Comparison of ENCODE assay signal across 13 cellular contexts in the genomic region with DNA sequence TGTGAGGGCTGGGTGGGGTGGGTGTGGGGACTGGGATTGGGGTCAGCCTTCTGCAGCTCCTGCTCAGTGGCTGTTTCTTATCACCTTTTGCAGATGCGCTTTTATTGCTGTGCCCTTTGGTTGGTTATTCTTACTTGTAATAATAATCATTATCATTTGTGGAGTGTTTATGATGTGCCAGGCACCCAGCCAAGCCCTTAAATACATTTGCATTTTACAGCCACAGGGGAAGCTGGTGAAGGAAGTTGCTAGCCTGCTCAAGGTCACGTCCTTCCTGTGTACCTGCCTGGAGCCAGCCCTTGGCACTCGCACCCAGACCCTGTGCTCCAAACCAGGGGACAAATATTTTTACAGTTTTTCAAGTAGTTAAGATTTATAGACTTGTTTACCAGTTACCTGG.
DNase-seq lines count a peak whose midpoint lies in the region; ATAC-seq and TF ChIP-seq lines count a peak whose summit lies in the region.
"Had no signal": no experiment of that assay in that cellular context is flagged by ENCODE, and none has a peak within 500 bp of the region (broad histone marks: within the 10 kb centered on the region; RNA-seq: fewer than 3 reads in every experiment).

No MANE protein-coding gene starts in this region.

- H3K79me2 ChIP-seq in smooth muscle cell (ENCODE audit: low read depth), result no peaks in the 10 kb centered on the region

- ATAC-seq in GM18909 (IDR thresholded peaks at IDR 0.05; ENCODE audit: poor library complexity, unreplicated experiment), result peak; percentile 58
- ATAC-seq: Panc1 had no signal

- H3K4me3 ChIP-seq in BLaER1 treated with 17β-estradiol and CSF1 and Interleukin-3, amounts not matched to agents 10 nM and 100 nM, result no peak overlapping the region
- H3K4me3 ChIP-seq in colonic mucosa, result no peak overlapping the region
- H3K4me3 ChIP-seq in smooth muscle cell, result no peak overlapping the region

- peaks cover 32 to 87% (median 61%) of the 10 kb centered on the region in 10 experiments for H3K4me1 ChIP-seq in BLaER1 treated with 17β-estradiol and CSF1 and Interleukin-3, amounts not matched to agents 10 nM and 100 nM
- H3K4me1 ChIP-seq in colonic mucosa (peaks cover 5% of the 10 kb centered on the region), smooth muscle cell (ENCODE audit: low read depth) (peaks cover 7% of the 10 kb centered on the region)

- H3K9ac ChIP-seq in BLaER1 treated with 17β-estradiol and CSF1 and Interleukin-3, amounts not matched to agents 10 nM and 100 nM, result no peak overlapping the region
- H3K9ac ChIP-seq in colonic mucosa (ENCODE audit: low read depth in 2 of 2, low read length in 2 of 2) (no peak overlapping the region), smooth muscle cell (ENCODE audit: low read depth) (no peak overlapping the region)
- H3K9ac ChIP-seq: KMS-11 had no signal

- H4K20me1 ChIP-seq in BLaER1 treated with 17β-estradiol and CSF1 and Interleukin-3, amounts not matched to agents 10 nM and 100 nM, result peaks cover 0 to 32% (median 16%) of the 10 kb centered on the region in 11 experiments; a peak in 14 of 22 replicates
- H4K20me1 ChIP-seq in smooth muscle cell (ENCODE audit: low read depth), result peaks cover 14% of the 10 kb centered on the region

- DNase-seq in NCI-H526 (lab: John Stamatoyannopoulos, UW) (peak; percentile 20 to 36), colonic mucosa (peak; percentile 86), smooth muscle cell (lab: John Stamatoyannopoulos, UW; ENCODE audit: unreplicated experiment) (no peak), NCI-H187 treated with DMSO at 0.1 percent for 48 hours (lab: John Stamatoyannopoulos, UW) (no peak), NCI-H1694 treated with DMSO at 0.1 percent for 48 hours (lab: John Stamatoyannopoulos, UW) (no peak), middle frontal gyrus (ENCODE audit: extremely low spot score, low spot score) (no peak)
- DNase-seq: activated CD4-positive, alpha-beta T cell treated with anti-CD3 and anti-CD28 coated beads, Interleukin-2, amount 50 U/mL, for 1 hour; occipital lobe; stimulated activated CD4-positive, alpha-beta T cell treated with anti-CD3 and anti-CD28 coated beads, Interleukin-4, amount 100 ng/mL, for 4 hours had no signal

- intact Hi-C loops in colonic mucosa (cut with DNase I), result no loop called here

- H3K27me3 ChIP-seq in BLaER1 treated with 17β-estradiol and CSF1 and Interleukin-3, amounts not matched to agents 10 nM and 100 nM, result peaks cover 0 to 11% (median 0%) of the 10 kb centered on the region in 11 experiments; a peak in 1 of 22 replicates
- H3K27me3 ChIP-seq in colonic mucosa (no peaks in the 10 kb centered on the region), smooth muscle cell (ENCODE audit: low read depth) (no peaks in the 10 kb centered on the region)

- TF ChIP-seq CTCF in colonic mucosa (IDR thresholded peaks at IDR 0.05) (no peak), smooth muscle cell (IDR thresholded peaks at IDR 0.05; ENCODE audit: borderline replicate concordance, insufficient read depth, poor library complexity, severe bottlenecking) (no peak)

- H3K4me2 ChIP-seq in BLaER1 treated with 17β-estradiol and CSF1 and Interleukin-3, amounts not matched to agents 10 nM and 100 nM, result peak overlapping the region; percentile 14 to 95 (median 56); a peak in 16 of 22 replicates
- no peak overlapping the region for H3K4me2 ChIP-seq in smooth muscle cell
- H3K4me2 ChIP-seq: KMS-11 had no signal

- peaks cover 0 to 55% (median 14%) of the 10 kb centered on the region in 11 experiments; a peak in 9 of 22 replicates for H3K36me3 ChIP-seq in BLaER1 treated with 17β-estradiol and CSF1 and Interleukin-3, amounts not matched to agents 10 nM and 100 nM
- H3K36me3 ChIP-seq in colonic mucosa, result no peaks in the 10 kb centered on the region
- H3K36me3 ChIP-seq in smooth muscle cell (ENCODE audit: low read depth), result no peaks in the 10 kb centered on the region

- H2AFZ ChIP-seq in smooth muscle cell (ENCODE audit: low read depth), result no peak overlapping the region

- 53% methylated on average over 3 of the region's 3 CpGs for WGBS in smooth muscle cell (ENCODE audit: low lambda C conversion rate)

- no peak overlapping the region; a peak in 1 of 22 replicates for H3K27ac ChIP-seq in BLaER1 treated with 17β-estradiol and CSF1 and Interleukin-3, amounts not matched to agents 10 nM and 100 nM
- H3K27ac ChIP-seq in colonic mucosa, result peak overlapping the region; percentile 37
- H3K27ac ChIP-seq in smooth muscle cell (ENCODE audit: low read depth), result no peak overlapping the region
- H3K27ac ChIP-seq: KMS-11 had no signal

- no peaks in the 10 kb centered on the region for H3K9me3 ChIP-seq in BLaER1 treated with 17β-estradiol and CSF1 and Interleukin-3, amounts not matched to agents 10 nM and 100 nM (replicated peaks in 1 of 11)
- H3K9me3 ChIP-seq in colonic mucosa (no peaks in the 10 kb centered on the region), smooth muscle cell (replicated peaks; ENCODE audit: low read depth) (no peaks in the 10 kb centered on the region)

- no peaks in the 10 kb centered on the region for H3F3A ChIP-seq in smooth muscle cell (ENCODE audit: low read depth)

Comparison
In these comparisons a context has a peak if more than half of its experiments do, and no peak if none do; other contexts are left out.
1. DNase-seq: peak in NCI-H526 (2 of 2) and colonic mucosa (single experiment); none in smooth muscle cell (single experiment), NCI-H187 treated with DMSO at 0.1 percent for 48 hours (single experiment), NCI-H1694 treated with DMSO at 0.1 percent for 48 hours (single experiment) and middle frontal gyrus (single experiment).